Comparison of ENCODE assay signal across 23 cellular contexts in the genomic region with DNA sequence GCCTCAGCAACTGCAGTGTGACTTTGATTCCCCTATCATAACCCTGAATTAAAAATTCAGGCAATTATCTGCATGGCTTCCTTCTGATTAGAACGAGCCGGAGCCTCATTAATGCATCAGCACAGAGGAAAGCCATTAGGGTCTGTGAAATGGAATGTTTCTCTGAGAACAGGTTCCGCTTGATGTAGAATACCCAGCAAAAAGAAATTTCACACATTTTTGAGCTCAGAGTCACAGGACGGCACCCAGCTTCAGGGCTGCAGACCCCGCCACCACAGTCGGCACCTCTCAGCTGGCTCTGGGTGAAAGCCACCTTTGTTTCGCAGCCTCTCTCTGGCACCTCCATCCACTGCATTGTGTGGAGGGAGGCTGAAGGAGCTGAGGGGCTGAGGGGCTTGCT. TPM values are rescaled to one million over a fixed set of nuclear protein-coding genes. Genes with fewer than 3 reads are reported as not detected.
DNase-seq lines count a peak whose midpoint lies in the region; FAIRE-seq and TF ChIP-seq lines count a peak whose summit lies in the region.
"Had no signal": no experiment of that assay in that cellular context is flagged by ENCODE, and none has a peak within 500 bp of the region (broad histone marks: within the 10 kb centered on the region; RNA-seq: fewer than 3 reads in every experiment).

No MANE protein-coding gene starts in this region.

- peak overlapping the region; percentile 75 for H3K4me2 ChIP-seq in OCI-LY3 (ENCODE audit: low read length)
- no peak overlapping the region for H3K4me2 ChIP-seq in neuronal stem cell (ENCODE audit: insufficient read depth, low read length, poor library complexity, severe bottlenecking)
- H3K4me2 ChIP-seq: PC-9 had no signal

- no peak overlapping the region for H3K14ac ChIP-seq in neuronal stem cell (ENCODE audit: low read length)

- H3K4me1 ChIP-seq in A673 (ENCODE audit: insufficient read depth, low read length, poor library complexity, severe bottlenecking) (no peaks in the 10 kb centered on the region), OCI-LY3 (ENCODE audit: low read length) (peaks cover 38% of the 10 kb centered on the region), kidney (ENCODE audit: control insufficient read depth in 1 of 2, insufficient read depth in 1 of 2, low read depth in 1 of 2, low read length in 2 of 2) (peaks cover 33 to 34% of the 10 kb centered on the region in 2 donors), neuronal stem cell (ENCODE audit: control insufficient read depth in 2 of 2, insufficient read depth in 1 of 2, low read depth in 1 of 2, low read length in 2 of 2) (peaks cover 0 to 5% of the 10 kb centered on the region in 2 donors), colonic mucosa (peaks cover 10% of the 10 kb centered on the region)
- H3K4me1 ChIP-seq: BE2C had no signal

- CTCF ChIA-PET in A673 (lab: Charles Lee) = no interaction called here

- FAIRE-seq in kidney (lab: Jason Lieb, UNC) = no peak
- FAIRE-seq: D721Med had no signal

- intact Hi-C loops in A673 (cut with micrococcal nuclease; ENCODE audit: unreplicated experiment) = no loop called here
- intact Hi-C loops in kidney (cut with DNase I) = no loop called here
- intact Hi-C loops in colonic mucosa (cut with DNase I) = loop anchor here (5.0 kb wide), 1 partner anchor 88 kb away; no protein-coding TSS in a partner anchor

- no peak overlapping the region for H3K27ac ChIP-seq in A673 (ENCODE audit: low read depth, low read length, poor library complexity, severe bottlenecking)
- H3K27ac ChIP-seq in OCI-LY3 (ENCODE audit: low read length) = no peak overlapping the region
- H3K27ac ChIP-seq in kidney (ENCODE audit: low read depth in 2 of 2, low read length in 2 of 2) = peak overlapping the region; percentile 87 to 90
- H3K27ac ChIP-seq in neuronal stem cell (replicated peaks; ENCODE audit: low read length) = no peak overlapping the region
- H3K27ac ChIP-seq in colonic mucosa = no peak overlapping the region
- H3K27ac ChIP-seq: 22Rv1, PC-9 had no signal

- no peak overlapping the region for H4K8ac ChIP-seq in neuronal stem cell (ENCODE audit: low read depth, low read length)

- no peak overlapping the region for H4K91ac ChIP-seq in neuronal stem cell (ENCODE audit: low read depth, low read length, poor library complexity)

- peak overlapping the region; percentile 40; the same call in 1 of the 2 replicates for H3K9ac ChIP-seq in OCI-LY3 (ENCODE audit: low read length)
- no peak overlapping the region for H3K9ac ChIP-seq in kidney (ENCODE audit: low read length in 2 of 2)
- H3K9ac ChIP-seq in neuronal stem cell (ENCODE audit: low read depth, low read length, poor library complexity) = no peak overlapping the region
- peak overlapping the region in 1 of 2 donors; percentile 41 for H3K9ac ChIP-seq in colonic mucosa (ENCODE audit: low read depth in 2 of 2, low read length in 2 of 2)

- TF ChIP-seq CTCF in A673 (conservative IDR thresholded peaks at IDR 0.05; ENCODE audit: low read depth, low read length) (no peak), OCI-LY3 (IDR thresholded peaks at IDR 0.05; ENCODE audit: low read depth, low read length) (no peak), kidney (IDR thresholded peaks at IDR 0.05; ENCODE audit: borderline replicate concordance, extremely low read depth, insufficient read depth) (no peak), colonic mucosa (IDR thresholded peaks at IDR 0.05) (no peak)

- no peak overlapping the region for H2BK5ac ChIP-seq in neuronal stem cell (ENCODE audit: low read length)

- no TSS peak for BruUV-seq in A673 (replicated peaks; lab: Mats Ljungman, UMichigan)

- H2BK12ac ChIP-seq in neuronal stem cell (ENCODE audit: low read length) = no peak overlapping the region

- H3K4ac ChIP-seq in neuronal stem cell (ENCODE audit: low read length) = no peak overlapping the region

- no peak overlapping the region for H2BK15ac ChIP-seq in neuronal stem cell (ENCODE audit: low read length)

- no peaks in the 10 kb centered on the region for H4K20me1 ChIP-seq in OCI-LY3 (ENCODE audit: insufficient read depth, low read length)

- no peaks in the 10 kb centered on the region for H3K79me2 ChIP-seq in OCI-LY3 (ENCODE audit: low read length)

- DNase-seq in A673 (ENCODE audit: low spot score) = peak; percentile 35
- DNase-seq in kidney = peak; percentile 86
- no peak for DNase-seq in neuronal stem cell (ENCODE audit: low spot score)
- no peak for DNase-seq in cerebellar nuclear complex (lab: John Stamatoyannopoulos, UW)
- no peak for DNase-seq in AG20443 (ENCODE audit: low spot score)
- no peak for DNase-seq in colonic mucosa
- DNase-seq in superior temporal gyrus (ENCODE audit: extremely low spot score) = no peak
- DNase-seq: BE2C; CD4-positive, alpha-beta memory T cell; DMS79; H9; MM.1S; NCI-H1092; NCI-H1436 treated with DMSO at 0.1 percent for 48 hours; NCI-H2029; NCI-H345; NCI-H524 treated with DMSO at 0.1 percent for 48 hours; PC-9 had no signal

- no CpG with 5 or more reads among the region's 7 CpGs for WGBS in neuronal stem cell (ENCODE audit: extremely low coverage in 2 of 2, insufficient read length in 2 of 2, insufficient replicate concordance in 1 of 2), 2 donors

- H2AFZ ChIP-seq in OCI-LY3 (ENCODE audit: low read depth, low read length) (peak overlapping the region; percentile 37), neuronal stem cell (ENCODE audit: low read length) (no peak overlapping the region)
- H2AFZ ChIP-seq: PC-9 had no signal

- no peak overlapping the region for H3K23ac ChIP-seq in neuronal stem cell (ENCODE audit: low read depth, low read length, poor library complexity)

- H3K27me3 ChIP-seq in A673 (replicated peaks; ENCODE audit: insufficient read depth, low read depth, low read length, poor library complexity) (no peaks in the 10 kb centered on the region), OCI-LY3 (ENCODE audit: low read depth, low read length) (peaks cover 17% of the 10 kb centered on the region), neuronal stem cell (ENCODE audit: control insufficient read depth in 3 of 3, insufficient read depth in 3 of 3, low read depth in 1 of 3, low read length in 3 of 3) (no peaks in the 10 kb centered on the region), colonic mucosa (no peaks in the 10 kb centered on the region)

- H3K9me3 ChIP-seq in A673 (ENCODE audit: low read depth, low read length, poor library complexity, severe bottlenecking) (no peaks in the 10 kb centered on the region), OCI-LY3 (ENCODE audit: insufficient read depth, low read length) (no peaks in the 10 kb centered on the region), kidney (ENCODE audit: control insufficient read depth in 1 of 2, low read length in 2 of 2) (no peaks in the 10 kb centered on the region), neuronal stem cell (replicated peaks in 1 of 2; ENCODE audit: control insufficient read depth in 2 of 2, insufficient read depth in 1 of 2, low read depth in 1 of 2, low read length in 2 of 2) (no peaks in the 10 kb centered on the region), colonic mucosa (no peaks in the 10 kb centered on the region)

- peak overlapping the region; percentile 12 for H3K18ac ChIP-seq in neuronal stem cell (ENCODE audit: low read length)

- no peak overlapping the region for H2AK5ac ChIP-seq in neuronal stem cell (ENCODE audit: low read depth, low read length)

- POLR2A ChIA-PET in A673 (lab: Charles Lee; ENCODE audit: low non-redundant PET) = no interaction called here

- H3K4me3 ChIP-seq in A673 (ENCODE audit: low read depth, low read length, poor library complexity, severe bottlenecking) (no peak overlapping the region), OCI-LY3 (ENCODE audit: low read length) (peak overlapping the region; percentile 58), kidney (ENCODE audit: low read length in 2 of 2) (peak overlapping the region in 1 of 2 donors; percentile 6), neuronal stem cell (ENCODE audit: low read length in 2 of 2) (peak overlapping the region in 1 of 2 donors; percentile 28), colonic mucosa (no peak overlapping the region)
- H3K4me3 ChIP-seq: PC-9 had no signal

- H3K79me1 ChIP-seq in neuronal stem cell (ENCODE audit: low read depth, low read length) = no peaks in the 10 kb centered on the region

- H2BK120ac ChIP-seq in neuronal stem cell (ENCODE audit: low read depth, low read length) = no peak overlapping the region

- H3K36me3 ChIP-seq in A673 (ENCODE audit: insufficient read depth, low read length, poor library complexity, severe bottlenecking) (no peaks in the 10 kb centered on the region), OCI-LY3 (replicated peaks; ENCODE audit: low read depth, low read length) (no peaks in the 10 kb centered on the region), kidney (ENCODE audit: control insufficient read depth in 1 of 2, insufficient read depth in 2 of 2, low read length in 2 of 2) (no peaks in the 10 kb centered on the region), neuronal stem cell (replicated peaks in 1 of 2; ENCODE audit: control insufficient read depth in 2 of 2, insufficient read depth in 2 of 2, low read length in 2 of 2) (no peaks in the 10 kb centered on the region), colonic mucosa (no peaks in the 10 kb centered on the region)
- H3K36me3 ChIP-seq: BE2C had no signal

RNA-seq across cellular contexts. Expression of gene HNF1B, which starts 45.3 kb away (rescaled TPM):
- total RNA-seq in A673 (2021) (not detected in 2 replicates), kidney (185 TPM), colonic mucosa (10 to 100 TPM; 28.0 to 34.8 TPM)
- 84.1 TPM for polyA plus RNA-seq in kidney (ENCODE audit: insufficient read depth, low read depth, low replicate concordance)
- polyA plus RNA-seq in neuronal stem cell (2013, experiment 1 of 2) = 0.10 TPM
- 0.10 TPM for polyA plus RNA-seq in neuronal stem cell (2013, experiment 2 of 2)
- total RNA-seq: CD4-positive, alpha-beta memory T cell; H9; LHCN-M2; PC-9 had no signal
- polyA plus RNA-seq: CD4-positive, alpha-beta memory T cell; IgD-negative memory B cell had no signal

Comparison
In these comparisons a context has a peak if more than half of its experiments do, and no peak if none do; other contexts are left out.
1. DNase-seq: peak in A673 (single experiment) and kidney (single experiment); none in neuronal stem cell (single experiment), cerebellar nuclear complex (0 of 2), AG20443 (single experiment), colonic mucosa (single experiment) and superior temporal gyrus (single experiment).
2. H3K27ac ChIP-seq: peak in kidney (2 of 2); none in A673 (single experiment), OCI-LY3 (single experiment), neuronal stem cell (single experiment) and colonic mucosa (single experiment).
3. RNA of gene HNF1B, which starts 45.3 kb away (total RNA-seq): 185 TPM in kidney (single experiment) and 28.0 to 34.8 TPM in colonic mucosa; not detected in A673; every median in the first group is over 10 times any median in the second.